Comparison of ENCODE assay signal across 1 cellular context in the genomic region with DNA sequence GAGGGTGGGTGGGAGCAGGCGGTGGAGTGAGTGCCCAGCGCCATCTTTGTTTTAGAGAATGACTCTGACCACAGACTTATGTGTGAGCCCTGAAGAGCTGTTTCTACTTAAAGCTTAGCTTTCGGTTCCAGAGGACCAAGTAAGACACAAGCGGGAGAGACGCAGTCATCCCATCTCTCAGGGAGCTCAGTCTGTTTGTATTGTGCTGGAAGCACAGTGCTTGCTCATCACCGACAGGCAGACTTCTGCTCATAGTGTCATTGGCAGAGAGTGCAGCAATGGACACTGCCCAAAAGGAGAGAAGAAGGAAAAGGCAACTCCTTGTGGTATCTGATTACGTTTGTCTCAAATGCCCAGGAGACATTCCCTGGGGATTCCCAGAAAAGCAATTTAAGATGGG.
TF ChIP-seq lines count a peak whose summit lies in the region.

No MANE protein-coding gene starts in this region.

TF ChIP-seq in IMR-90, 13 proteins besides CTCF, POLR2A, EP300 and RAD21 (continued from another document):
- TF ChIP-seq, protein P1, sequence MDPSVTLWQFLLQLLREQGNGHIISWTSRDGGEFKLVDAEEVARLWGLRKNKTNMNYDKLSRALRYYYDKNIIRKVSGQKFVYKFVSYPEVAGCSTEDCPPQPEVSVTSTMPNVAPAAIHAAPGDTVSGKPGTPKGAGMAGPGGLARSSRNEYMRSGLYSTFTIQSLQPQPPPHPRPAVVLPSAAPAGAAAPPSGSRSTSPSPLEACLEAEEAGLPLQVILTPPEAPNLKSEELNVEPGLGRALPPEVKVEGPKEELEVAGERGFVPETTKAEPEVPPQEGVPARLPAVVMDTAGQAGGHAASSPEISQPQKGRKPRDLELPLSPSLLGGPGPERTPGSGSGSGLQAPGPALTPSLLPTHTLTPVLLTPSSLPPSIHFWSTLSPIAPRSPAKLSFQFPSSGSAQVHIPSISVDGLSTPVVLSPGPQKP (IDR thresholded peaks at IDR 0.05; ENCODE audit: borderline replicate concordance, low read depth, low read length), result no peak
- TF ChIP-seq BHLHE40 (IDR thresholded peaks at IDR 0.05; ENCODE audit: low read depth, low read length) (no peak), NFE2L2 (IDR thresholded peaks at IDR 0.05; ENCODE audit: low read depth, low read length) (no peak), MAZ (IDR thresholded peaks at IDR 0.05; ENCODE audit: borderline replicate concordance, low read depth, low read length) (no peak)
